ENCODE assay signal across 1 cellular context in genomic region chr11:63847363-63847762, GRCh38.
A peak's percentile ranks its signal among the peaks of the same experiment; 100 is the strongest.
TF ChIP-seq lines count a peak whose summit lies in the region.

No MANE protein-coding gene starts in this region.

TF ChIP-seq in HCT116, 20 proteins besides CTCF, POLR2A, EP300 and RAD21:
- TF ChIP-seq, protein P1, sequence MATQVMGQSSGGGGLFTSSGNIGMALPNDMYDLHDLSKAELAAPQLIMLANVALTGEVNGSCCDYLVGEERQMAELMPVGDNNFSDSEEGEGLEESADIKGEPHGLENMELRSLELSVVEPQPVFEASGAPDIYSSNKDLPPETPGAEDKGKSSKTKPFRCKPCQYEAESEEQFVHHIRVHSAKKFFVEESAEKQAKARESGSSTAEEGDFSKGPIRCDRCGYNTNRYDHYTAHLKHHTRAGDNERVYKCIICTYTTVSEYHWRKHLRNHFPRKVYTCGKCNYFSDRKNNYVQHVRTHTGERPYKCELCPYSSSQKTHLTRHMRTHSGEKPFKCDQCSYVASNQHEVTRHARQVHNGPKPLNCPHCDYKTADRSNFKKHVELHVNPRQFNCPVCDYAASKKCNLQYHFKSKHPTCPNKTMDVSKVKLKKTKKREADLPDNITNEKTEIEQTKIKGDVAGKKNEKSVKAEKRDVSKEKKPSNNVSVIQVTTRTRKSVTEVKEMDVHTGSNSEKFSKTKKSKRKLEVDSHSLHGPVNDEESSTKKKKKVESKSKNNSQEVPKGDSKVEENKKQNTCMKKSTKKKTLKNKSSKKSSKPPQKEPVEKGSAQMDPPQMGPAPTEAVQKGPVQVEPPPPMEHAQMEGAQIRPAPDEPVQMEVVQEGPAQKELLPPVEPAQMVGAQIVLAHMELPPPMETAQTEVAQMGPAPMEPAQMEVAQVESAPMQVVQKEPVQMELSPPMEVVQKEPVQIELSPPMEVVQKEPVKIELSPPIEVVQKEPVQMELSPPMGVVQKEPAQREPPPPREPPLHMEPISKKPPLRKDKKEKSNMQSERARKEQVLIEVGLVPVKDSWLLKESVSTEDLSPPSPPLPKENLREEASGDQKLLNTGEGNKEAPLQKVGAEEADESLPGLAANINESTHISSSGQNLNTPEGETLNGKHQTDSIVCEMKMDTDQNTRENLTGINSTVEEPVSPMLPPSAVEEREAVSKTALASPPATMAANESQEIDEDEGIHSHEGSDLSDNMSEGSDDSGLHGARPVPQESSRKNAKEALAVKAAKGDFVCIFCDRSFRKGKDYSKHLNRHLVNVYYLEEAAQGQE (IDR thresholded peaks at IDR 0.05; ENCODE audit: low read depth) = no peak
- no peak for TF ChIP-seq MAX (IDR thresholded peaks at IDR 0.05)
- TF ChIP-seq SP1 (IDR thresholded peaks at IDR 0.05; ENCODE audit: low read depth) = peak; percentile 65; the same call in 1 of the 2 replicates
- TF ChIP-seq, protein P2, sequence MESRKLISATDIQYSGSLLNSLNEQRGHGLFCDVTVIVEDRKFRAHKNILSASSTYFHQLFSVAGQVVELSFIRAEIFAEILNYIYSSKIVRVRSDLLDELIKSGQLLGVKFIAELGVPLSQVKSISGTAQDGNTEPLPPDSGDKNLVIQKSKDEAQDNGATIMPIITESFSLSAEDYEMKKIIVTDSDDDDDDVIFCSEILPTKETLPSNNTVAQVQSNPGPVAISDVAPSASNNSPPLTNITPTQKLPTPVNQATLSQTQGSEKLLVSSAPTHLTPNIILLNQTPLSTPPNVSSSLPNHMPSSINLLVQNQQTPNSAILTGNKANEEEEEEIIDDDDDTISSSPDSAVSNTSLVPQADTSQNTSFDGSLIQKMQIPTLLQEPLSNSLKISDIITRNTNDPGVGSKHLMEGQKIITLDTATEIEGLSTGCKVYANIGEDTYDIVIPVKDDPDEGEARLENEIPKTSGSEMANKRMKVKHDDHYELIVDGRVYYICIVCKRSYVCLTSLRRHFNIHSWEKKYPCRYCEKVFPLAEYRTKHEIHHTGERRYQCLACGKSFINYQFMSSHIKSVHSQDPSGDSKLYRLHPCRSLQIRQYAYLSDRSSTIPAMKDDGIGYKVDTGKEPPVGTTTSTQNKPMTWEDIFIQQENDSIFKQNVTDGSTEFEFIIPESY (IDR thresholded peaks at IDR 0.05; ENCODE audit: extremely low read depth, insufficient replicate concordance, low read length) = no peak
